ENCODE assay signal across 17 cellular contexts in genomic region chr4:20289782-20290181, GRCh38. TPM values are rescaled to one million over a fixed set of nuclear protein-coding genes. Genes with fewer than 3 reads are reported as not detected.
A peak's percentile ranks its signal among the peaks of the same experiment; 100 is the strongest.
DNase-seq lines count a peak whose midpoint lies in the region; ATAC-seq, FAIRE-seq and TF ChIP-seq lines count a peak whose summit lies in the region.
"Had no signal": no experiment of that assay in that cellular context is flagged by ENCODE, and none has a peak within 500 bp of the region (broad histone marks: within the 10 kb centered on the region; RNA-seq: fewer than 3 reads in every experiment).

No MANE protein-coding gene starts in this region.

- H3K27me3 Mint-ChIP-seq in neural progenitor cell (ENCODE audit: insufficient read depth, low read depth) = no peaks in the 10 kb centered on the region

- no peak overlapping the region for H2AFZ ChIP-seq in SK-N-SH (ENCODE audit: low read depth)
- peak overlapping the region; percentile 66 for H2AFZ ChIP-seq in keratinocyte (ENCODE audit: control insufficient read depth, low read length)
- no peak overlapping the region for H2AFZ ChIP-seq in neural progenitor cell (replicated peaks)

- no peak for DNase-seq in SK-N-SH
- DNase-seq in epithelial cell of prostate (ENCODE audit: low read depth, low spot score) = no peak
- DNase-seq in keratinocyte (ENCODE audit: low read depth, low spot score) = no peak
- DNase-seq in neural progenitor cell (ENCODE audit: low spot score) = no peak
- DNase-seq in stimulated activated naive CD8-positive, alpha-beta T cell treated with anti-CD3 and anti-CD28 coated beads, Interleukin-15, Interleukin-2, amounts not matched to agents 100 U/mL and 50 U/mL, for 24 hours = no peak
- DNase-seq: CD8-positive, alpha-beta T cell; COR-L47; DMS153; DND-41; GDM1 had no signal

- CTCF ChIA-PET in SK-N-SH (lab: Yijun Ruan, JAX) = interaction anchor here (0.7 to 1.3 kb wide), 3 partner anchors 9 to 132 kb away, joined by 3 to 5 read pairs (median 3); no protein-coding TSS in a partner anchor

- no peaks in the 10 kb centered on the region for H3K27me3 ChIP-seq in SK-N-SH (ENCODE audit: insufficient read depth)
- no peaks in the 10 kb centered on the region for H3K27me3 ChIP-seq in keratinocyte (ENCODE audit: control insufficient read depth, extremely low read depth, insufficient read depth, low read length)
- no peaks in the 10 kb centered on the region for H3K27me3 ChIP-seq in neural progenitor cell

- peaks cover 24% of the 10 kb centered on the region for H3K4me1 Mint-ChIP-seq in neural progenitor cell
- H3K4me1 Mint-ChIP-seq: CD14-positive monocyte had no signal

- FAIRE-seq in keratinocyte (lab: Jason Lieb, UNC) = peak; percentile 52
- FAIRE-seq: D721Med, GM12892, GM19239 had no signal

- no peak overlapping the region for H3K27ac Mint-ChIP-seq in neural progenitor cell
- H3K27ac Mint-ChIP-seq: CD14-positive monocyte; CD8-positive, alpha-beta T cell had no signal

- peaks cover 0 to 15% of the 10 kb centered on the region in 2 experiments; a peak in 3 of 4 replicates for H3K4me1 ChIP-seq in SK-N-SH (ENCODE audit: control insufficient read depth in 1 of 2, insufficient read depth in 2 of 2, low read depth in 1 of 2, low read length in 1 of 2)
- H3K4me1 ChIP-seq in keratinocyte (ENCODE audit: control insufficient read depth, extremely low read depth, insufficient read depth, low read length) = peaks cover 52% of the 10 kb centered on the region
- H3K4me1 ChIP-seq in neural progenitor cell = no peaks in the 10 kb centered on the region

- ATAC-seq in SK-N-SH treated with all-trans-retinoic acid at 6 μM for 48 hours (no peak), GM19035 (IDR thresholded peaks at IDR 0.05; ENCODE audit: unreplicated experiment) (no peak)
- ATAC-seq in stimulated activated naive CD8-positive, alpha-beta T cell treated with anti-CD3 and anti-CD28 coated beads, Interleukin-15, Interleukin-2, amounts not matched to agents 100 U/mL and 50 U/mL, for 24 hours = no peak
- ATAC-seq: CD8-positive, alpha-beta T cell had no signal

- H3K4me3 ChIP-seq in SK-N-SH (ENCODE audit: low read depth in 2 of 2, low read length in 1 of 2) = no peak overlapping the region
- peak overlapping the region in 1 of 3 experiments; percentile 27 for H3K4me3 ChIP-seq in keratinocyte (ENCODE audit: control insufficient read depth in 2 of 3, extremely low read depth in 1 of 3, insufficient read depth in 2 of 3, low read depth in 1 of 3, low read length in 3 of 3)
- H3K4me3 ChIP-seq in neural progenitor cell = no peak overlapping the region

- H3K4me3 Mint-ChIP-seq in neural progenitor cell = no peak overlapping the region
- H3K4me3 Mint-ChIP-seq: CD14-positive monocyte; CD8-positive, alpha-beta T cell had no signal

- H3K27ac ChIP-seq in SK-N-SH (ENCODE audit: low read depth in 2 of 2, low read length in 1 of 2) (peak overlapping the region in 1 of 2 experiments; percentile 80; a peak in 3 of 4 replicates), epithelial cell of prostate (peak overlapping the region; percentile 71), keratinocyte (ENCODE audit: control insufficient read depth, insufficient read depth, low read length) (peak overlapping the region; percentile 92), neural progenitor cell (no peak overlapping the region)
- H3K27ac ChIP-seq: 22Rv1 had no signal

- H3K9me3 ChIP-seq in SK-N-SH = no peaks in the 10 kb centered on the region
- H3K9me3 ChIP-seq in keratinocyte (ENCODE audit: control insufficient read depth, low read depth, low read length) = no peaks in the 10 kb centered on the region
- H3K9me3 ChIP-seq in neural progenitor cell (ENCODE audit: low read depth) = no peaks in the 10 kb centered on the region

- H3K79me2 ChIP-seq in SK-N-SH (ENCODE audit: insufficient read depth) (peaks cover 76% of the 10 kb centered on the region), keratinocyte (ENCODE audit: control insufficient read depth, insufficient read depth, low read length) (peaks cover 12% of the 10 kb centered on the region), neural progenitor cell (ENCODE audit: low read depth) (no peaks in the 10 kb centered on the region)

- TF ChIP-seq RAD21 in SK-N-SH (IDR thresholded peaks at IDR 0.05; ENCODE audit: low read length) = no peak

- TF ChIP-seq CTCF in SK-N-SH (IDR thresholded peaks at IDR 0.05) = no peak
- TF ChIP-seq CTCF in keratinocyte (optimal IDR thresholded peaks at IDR 0.05 in 1 of 3, IDR thresholded peaks at IDR 0.05 in 1 of 3, conservative IDR thresholded peaks at IDR 0.05 in 1 of 3; ENCODE audit: extremely low read depth in 1 of 3, insufficient read depth in 2 of 3, low read length in 3 of 3) = no peak
- no peak for TF ChIP-seq CTCF in neural progenitor cell (IDR thresholded peaks at IDR 0.05)

- H3K9me1 ChIP-seq in keratinocyte (ENCODE audit: control insufficient read depth, extremely low read depth, insufficient read depth, low read length) = no peaks in the 10 kb centered on the region

- no peaks in the 10 kb centered on the region for H3K9me3 Mint-ChIP-seq in neural progenitor cell
- H3K9me3 Mint-ChIP-seq: CD14-positive monocyte had no signal

- POLR2A ChIA-PET in SK-N-SH (lab: Yijun Ruan, JAX) = no interaction called here

- H3K36me3 ChIP-seq in SK-N-SH (replicated peaks in 1 of 2; ENCODE audit: control insufficient read depth in 1 of 2, insufficient read depth in 2 of 2, low read length in 1 of 2) (peaks cover 0 to 7% of the 10 kb centered on the region in 2 experiments), keratinocyte (ENCODE audit: control insufficient read depth in 2 of 2, extremely low read depth in 1 of 2, insufficient read depth in 2 of 2, low read length in 2 of 2) (no peaks in the 10 kb centered on the region), neural progenitor cell (no peaks in the 10 kb centered on the region)

- no peak for TF ChIP-seq EP300 in SK-N-SH (IDR thresholded peaks at IDR 0.05; ENCODE audit: borderline replicate concordance in 1 of 2, low read depth in 1 of 2, low read length in 1 of 2)

- H3K9me2 ChIP-seq in SK-N-SH = no peaks in the 10 kb centered on the region

- peaks cover 29% of the 10 kb centered on the region for H3F3A ChIP-seq in SK-N-SH (replicated peaks; ENCODE audit: insufficient read depth)
- no peaks in the 10 kb centered on the region for H3F3A ChIP-seq in neural progenitor cell (ENCODE audit: low read depth)

- H4K20me1 ChIP-seq in SK-N-SH (ENCODE audit: insufficient read depth) = peaks cover 9% of the 10 kb centered on the region; the same call in 1 of the 2 replicates
- H4K20me1 ChIP-seq in keratinocyte (ENCODE audit: control insufficient read depth, extremely low read depth, insufficient read depth, low read length) = no peaks in the 10 kb centered on the region
- no peaks in the 10 kb centered on the region for H4K20me1 ChIP-seq in neural progenitor cell (ENCODE audit: low read depth)

- H3K4me2 ChIP-seq in SK-N-SH (peak overlapping the region; percentile 39; the same call in 1 of the 2 replicates), keratinocyte (ENCODE audit: control insufficient read depth, extremely low read depth, insufficient read depth, low read depth, low read length) (peak overlapping the region; percentile 72), neural progenitor cell (no peak overlapping the region)

- H3K9ac ChIP-seq in SK-N-SH = peak overlapping the region; percentile 15; the same call in 1 of the 2 replicates
- H3K9ac ChIP-seq in keratinocyte (ENCODE audit: control insufficient read depth, extremely low read depth, insufficient read depth, low read length) = no peak overlapping the region
- no peak overlapping the region for H3K9ac ChIP-seq in neural progenitor cell

- WGBS in SK-N-SH (ENCODE audit: low lambda C conversion rate) = 87% methylated on average over 3 of the region's 3 CpGs

- dilution Hi-C loops in keratinocyte (cut with MboI; ENCODE audit: extremely low pct_ligation_motif_present, low sequenced_read_pairs) = no loop called here

- peaks cover 24% of the 10 kb centered on the region for H3K36me3 Mint-ChIP-seq in neural progenitor cell
- H3K36me3 Mint-ChIP-seq: CD14-positive monocyte; CD8-positive, alpha-beta T cell had no signal

TF ChIP-seq in SK-N-SH, 30 proteins besides CTCF, POLR2A, EP300 and RAD21 (continues in another document):
- TF ChIP-seq IRF3 (IDR thresholded peaks at IDR 0.05; ENCODE audit: low read depth, low read length) (no peak), ELF1 (IDR thresholded peaks at IDR 0.05) (no peak)

TF ChIP-seq in SK-N-SH treated with all-trans-retinoic acid at 6 μM for 48 hours, 23 proteins besides CTCF, POLR2A, EP300 and RAD21 (continues in another document):
- TF ChIP-seq ZNF8 (CRISPR knock-in tag; IDR thresholded peaks at IDR 0.05) (no peak), RARB (CRISPR knock-in tag; IDR thresholded peaks at IDR 0.05) (no peak), ISL1 (CRISPR knock-in tag; IDR thresholded peaks at IDR 0.05) (no peak), CSRNP3 (CRISPR knock-in tag; IDR thresholded peaks at IDR 0.05) (no peak), ZC3H10 (CRISPR knock-in tag; IDR thresholded peaks at IDR 0.05) (no peak), BACH2 (CRISPR knock-in tag; IDR thresholded peaks at IDR 0.05; ENCODE audit: borderline replicate concordance) (no peak), OSR1 (CRISPR knock-in tag; IDR thresholded peaks at IDR 0.05) (no peak), TCF4 (CRISPR knock-in tag; IDR thresholded peaks at IDR 0.05; ENCODE audit: borderline replicate concordance) (no peak)

RNA-seq across cellular contexts. Expression of gene SLIT2, which starts 38.1 kb away (rescaled TPM):
- polyA plus RNA-seq in SK-N-SH (2012; rRNA removed) (53.6 and 68.7 TPM in 2 replicates), keratinocyte (1.9 to 12.8 TPM (median 7.5 TPM) in 3 replicates)
- 69.5 and 76.0 TPM in 2 replicates for polyA plus RNA-seq in SK-N-SH (2012; cell fraction: cytosol; rRNA removed)
- polyA plus RNA-seq in SK-N-SH (2012; cell fraction: nucleus; rRNA removed) = 69.7 and 99.6 TPM in 2 replicates
- 3.0 TPM for polyA plus RNA-seq in keratinocyte (2011; ENCODE audit: low read depth)
- 1.2 and 2.3 TPM in 2 replicates for polyA plus RNA-seq in keratinocyte (2011; cell fraction: cytosol; rRNA removed)
- 8.6 and 11.9 TPM in 2 replicates for polyA plus RNA-seq in keratinocyte (2011; cell fraction: nucleus; rRNA removed)
- 1.1 and 10.8 TPM in 2 replicates for polyA plus RNA-seq in keratinocyte (2012; ENCODE audit: low replicate concordance)
- 4.1 to 20.6 TPM (median 14.7 TPM) in 3 replicates for polyA minus RNA-seq in keratinocyte
- polyA minus RNA-seq in keratinocyte (2011; cell fraction: cytosol; rRNA and poly(A)+ RNA removed) = 2.7 TPM
- 22.4 and 27.6 TPM in 2 replicates for polyA minus RNA-seq in keratinocyte (2011; cell fraction: nucleus; rRNA and poly(A)+ RNA removed)
- 1.2 and 3.0 TPM in 2 replicates for total RNA-seq in neural progenitor cell (ENCODE audit: low replicate concordance)
- total RNA-seq: CD8-positive, alpha-beta T cell had no signal
- polyA plus RNA-seq: CD14-positive monocyte had no signal
